9 cellular contexts compared by ENCODE assay signal in genomic region chr15:39921274-39921638, GRCh38. TPM values are rescaled to one million over a fixed set of nuclear protein-coding genes. Genes with fewer than 3 reads are reported as not detected.
DNase-seq lines count a peak whose midpoint lies in the region; ATAC-seq lines count a peak whose summit lies in the region.
"Had no signal": no experiment of that assay in that cellular context is flagged by ENCODE, and none has a peak within 500 bp of the region (broad histone marks: within the 10 kb centered on the region; RNA-seq: fewer than 3 reads in every experiment).

No MANE protein-coding gene starts in this region.

- no peaks in the 10 kb centered on the region for H3K36me3 Mint-ChIP-seq in activated CD4-positive, alpha-beta T cell treated with anti-CD3 and anti-CD28 coated beads, Interleukin-2, amount 10 ng/mL, durations not matched to agents 24 days and 14 days (ENCODE audit: low read depth)

- H3K36me3 ChIP-seq in adipocyte (ENCODE audit: control insufficient read depth, insufficient read depth, low read length, severe bottlenecking), result no peaks in the 10 kb centered on the region

- peak overlapping the region; percentile 90 for H3K4me3 ChIP-seq in adipocyte (ENCODE audit: low read length)

- H3K9me3 Mint-ChIP-seq in activated CD4-positive, alpha-beta T cell treated with anti-CD3 and anti-CD28 coated beads, Interleukin-2, amount 10 ng/mL, durations not matched to agents 24 days and 14 days, result peaks cover 13% of the 10 kb centered on the region

- H3K27ac ChIP-seq in layer of hippocampus (ENCODE audit: low read depth, low read length) (peak overlapping the region; percentile 85), temporal lobe (ENCODE audit: low read depth, low read length) (peak overlapping the region; percentile 84)

- peaks cover 15% of the 10 kb centered on the region for H3K4me1 ChIP-seq in adipocyte (ENCODE audit: control insufficient read depth, insufficient read depth, low read length)

- no peaks in the 10 kb centered on the region for H3K9me3 ChIP-seq in adipocyte (ENCODE audit: control insufficient read depth, low read length)

- no peak for ATAC-seq in GM21367 (IDR thresholded peaks at IDR 0.05; ENCODE audit: unreplicated experiment)

- H3K27me3 ChIP-seq in adipocyte (replicated peaks; ENCODE audit: control insufficient read depth, insufficient read depth, low read length), result no peaks in the 10 kb centered on the region
- H3K27me3 ChIP-seq in layer of hippocampus (ENCODE audit: control insufficient read depth, insufficient read depth, low read length), result no peaks in the 10 kb centered on the region

- H3K9ac ChIP-seq in adipocyte (ENCODE audit: low read length), result peak overlapping the region; percentile 92

- H3K4me3 Mint-ChIP-seq in activated CD4-positive, alpha-beta T cell treated with anti-CD3 and anti-CD28 coated beads, Interleukin-2, amount 10 ng/mL, durations not matched to agents 24 days and 14 days, result peak overlapping the region; percentile 89

- H3K27ac Mint-ChIP-seq in activated CD4-positive, alpha-beta T cell treated with anti-CD3 and anti-CD28 coated beads, Interleukin-2, amount 10 ng/mL, durations not matched to agents 24 days and 14 days, result peak overlapping the region; percentile 78

- in situ Hi-C loops in G401 (cut with HindIII; ENCODE audit: low sequenced_read_pairs), result no loop called here

- H3K27me3 Mint-ChIP-seq in activated CD4-positive, alpha-beta T cell treated with anti-CD3 and anti-CD28 coated beads, Interleukin-2, amount 10 ng/mL, durations not matched to agents 24 days and 14 days, result peaks cover 24% of the 10 kb centered on the region

- intact Hi-C loops in activated CD4-positive, alpha-beta T cell treated with anti-CD3 and anti-CD28 coated beads, Interleukin-2, amount 10 ng/mL, durations not matched to agents 24 days and 14 days (cut with micrococcal nuclease), result loop anchor here (1.0 kb wide), 1 partner anchor 13 kb away; the partner anchor contains the start of gene EIF2AK4

- peaks cover 23% of the 10 kb centered on the region for H3K4me1 Mint-ChIP-seq in activated CD4-positive, alpha-beta T cell treated with anti-CD3 and anti-CD28 coated beads, Interleukin-2, amount 10 ng/mL, durations not matched to agents 24 days and 14 days

- no peak for DNase-seq in activated CD4-positive, alpha-beta T cell treated with anti-CD3 and anti-CD28 coated beads, Interleukin-2, amount 10 ng/mL, durations not matched to agents 24 days and 14 days
- no peak for DNase-seq in activated CD4-positive, alpha-beta T cell treated with anti-CD3 and anti-CD28 coated beads, Interleukin-2, amount 50 U/mL, for 1 hour
- no peak for DNase-seq in adipocyte (ENCODE audit: low read depth)
- DNase-seq in activated effector memory CD4-positive, alpha-beta T cell treated with Interleukin-2 at 50 U/mL for 16 hours, result no peak
- no peak for DNase-seq in G401 (ENCODE audit: low spot score)
- DNase-seq: DND-41 had no signal

RNA-seq across cellular contexts. Expression of gene GPR176, which starts 1.2 kb away (rescaled TPM):
- 0.14 and 0.33 TPM in 2 replicates for total RNA-seq in activated CD4-positive, alpha-beta T cell treated with anti-CD3 and anti-CD28 coated beads, Interleukin-2, amount 10 ng/mL, durations not matched to agents 24 days and 14 days
- total RNA-seq in temporal lobe, result 32.7 TPM
- 0.98 and 2.0 TPM in 2 replicates for total RNA-seq in G401 (2014; rRNA removed; shearing (Covaris generic))

RNA-seq across cellular contexts. Expression of gene EIF2AK4, which starts 12.7 kb away (rescaled TPM):
- total RNA-seq in activated CD4-positive, alpha-beta T cell treated with anti-CD3 and anti-CD28 coated beads, Interleukin-2, amount 10 ng/mL, durations not matched to agents 24 days and 14 days, result 49.1 and 51.5 TPM in 2 replicates
- total RNA-seq in temporal lobe, result 20.2 TPM
- total RNA-seq in G401 (2014; rRNA removed; shearing (Covaris generic)), result 44.1 and 54.8 TPM in 2 replicates

Comparison
In these comparisons a context has a peak if more than half of its experiments do, and no peak if none do; other contexts are left out.
1. RNA of gene GPR176, which starts 1.2 kb away (total RNA-seq): 32.7 TPM in temporal lobe (single experiment); 0.98 to 2.0 TPM in G401 and 0.14 to 0.33 TPM in activated CD4-positive, alpha-beta T cell treated with anti-CD3 and anti-CD28 coated beads, Interleukin-2, amount 10 ng/mL, durations not matched to agents 24 days and 14 days; every median in the first group is over 10 times any median in the second.